19 cellular contexts compared by ENCODE assay signal in the genomic region with DNA sequence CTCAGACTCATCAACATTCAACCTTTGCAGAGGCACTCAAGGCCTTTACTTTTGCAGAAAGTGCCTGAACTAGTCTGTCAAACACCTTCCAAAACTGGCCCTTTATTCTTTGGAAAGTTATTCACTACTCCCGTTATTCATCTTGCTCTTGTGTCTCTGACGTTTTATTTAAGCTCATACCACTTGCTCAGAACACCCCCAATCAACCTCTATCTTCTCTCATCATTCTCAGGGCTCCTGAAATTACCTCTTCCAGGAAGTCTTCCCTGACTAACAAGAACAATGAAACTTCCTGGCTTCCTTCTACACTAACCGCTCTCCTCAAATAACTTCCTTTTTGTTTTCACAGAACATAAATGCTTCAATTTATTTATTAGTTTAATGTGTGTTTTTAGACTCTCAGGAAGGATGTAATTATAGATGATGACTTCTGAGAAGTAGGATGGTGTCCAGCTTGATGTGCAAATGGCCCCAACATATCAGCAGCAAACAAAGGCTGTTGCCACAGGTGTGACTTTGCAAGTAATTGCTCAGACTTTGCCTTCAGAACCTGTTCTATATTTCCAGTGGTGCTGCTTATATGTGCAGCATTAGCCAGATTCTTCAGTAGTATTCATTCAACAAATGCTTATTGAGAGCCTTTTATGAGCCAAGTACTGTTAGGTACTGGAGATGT. TPM values are rescaled to one million over a fixed set of nuclear protein-coding genes. Genes with fewer than 3 reads are reported as not detected.
DNase-seq lines count a peak whose midpoint lies in the region; ATAC-seq lines count a peak whose summit lies in the region.
"Had no signal": no experiment of that assay in that cellular context is flagged by ENCODE, and none has a peak within 500 bp of the region (broad histone marks: within the 10 kb centered on the region; RNA-seq: fewer than 3 reads in every experiment).

No MANE protein-coding gene starts in this region.

- peaks cover 3% of the 10 kb centered on the region for H3K27me3 Mint-ChIP-seq in activated CD4-positive, alpha-beta T cell treated with anti-CD3 and anti-CD28 coated beads for 36 hours
- H3K27me3 Mint-ChIP-seq in T-helper 1 cell treated with Interleukin-12 subunit alpha and Interleukin-12 subunit beta and Interleukin-4 antibody, amounts not matched to agents 30 μg/mL and 1 μg/mL, for 36 hours (ENCODE audit: low read depth), result peaks cover 12% of the 10 kb centered on the region
- peaks cover 16% of the 10 kb centered on the region for H3K27me3 Mint-ChIP-seq in central memory CD8-positive, alpha-beta T cell
- H3K27me3 Mint-ChIP-seq: stimulated activated memory B cell treated with anti-CD40 and anti-IgM and Interleukin-4, amounts not matched to agents 10 μg/mL and 1 μg/mL and 100 μg/mL, for 72 hours had no signal

- DNase-seq in activated CD4-positive, alpha-beta T cell treated with anti-CD3 and anti-CD28 coated beads for 36 hours, result no peak
- no peak for DNase-seq in activated CD4-positive, alpha-beta T cell treated with anti-CD3 and anti-CD28 coated beads for 4 hours
- DNase-seq in COR-L47 (lab: John Stamatoyannopoulos, UW) (peak; percentile 30), cardiac septum (ENCODE audit: low spot score) (no peak)
- no peak for DNase-seq in central memory CD8-positive, alpha-beta T cell (ENCODE audit: low spot score in 2 of 2)
- DNase-seq: activated CD4-positive, alpha-beta T cell treated with anti-CD3 and anti-CD28 coated beads for 1 hour; aorta; heart left ventricle; left ventricle myocardium superior; NCI-H1092 treated with DMSO at 0.1 percent for 48 hours; NCI-H2107; NCI-H526; retina; T-helper 9 cell; tibial artery had no signal

- peaks cover 19% of the 10 kb centered on the region for H3K36me3 Mint-ChIP-seq in activated CD4-positive, alpha-beta T cell treated with anti-CD3 and anti-CD28 coated beads for 36 hours (ENCODE audit: low read depth)
- peaks cover 17% of the 10 kb centered on the region for H3K36me3 Mint-ChIP-seq in T-helper 1 cell treated with Interleukin-12 subunit alpha and Interleukin-12 subunit beta and Interleukin-4 antibody, amounts not matched to agents 30 μg/mL and 1 μg/mL, for 36 hours (ENCODE audit: low read depth)
- H3K36me3 Mint-ChIP-seq in central memory CD8-positive, alpha-beta T cell (ENCODE audit: insufficient read depth), result peaks cover 2% of the 10 kb centered on the region

- POLR2A ChIA-PET in activated CD4-positive, alpha-beta T cell treated with anti-CD3 and anti-CD28 coated beads for 36 hours (lab: Charles Lee), result interaction anchor here (0.7 to 3.0 kb wide), 7 partner anchors 10 to 296 kb away, joined by 3 to 28 read pairs (median 10); no protein-coding TSS in a partner anchor

- CTCF ChIA-PET in activated CD4-positive, alpha-beta T cell treated with anti-CD3 and anti-CD28 coated beads for 36 hours (lab: Charles Lee), result interaction anchor here (0.9 to 2.8 kb wide), 12 partner anchors 8 to 59 kb away, joined by 3 to 10 read pairs (median 5); no protein-coding TSS in a partner anchor

- H3K4me1 Mint-ChIP-seq in activated CD4-positive, alpha-beta T cell treated with anti-CD3 and anti-CD28 coated beads for 36 hours, result peaks cover 52% of the 10 kb centered on the region
- H3K4me1 Mint-ChIP-seq in T-helper 1 cell treated with Interleukin-12 subunit alpha and Interleukin-12 subunit beta and Interleukin-4 antibody, amounts not matched to agents 30 μg/mL and 1 μg/mL, for 36 hours (ENCODE audit: low read depth), result peaks cover 44% of the 10 kb centered on the region
- H3K4me1 Mint-ChIP-seq in central memory CD8-positive, alpha-beta T cell, result peaks cover 18% of the 10 kb centered on the region

- intact Hi-C loops in activated CD4-positive, alpha-beta T cell treated with anti-CD3 and anti-CD28 coated beads for 36 hours (cut with DNase I, micrococcal nuclease), result loop anchor here (2.0 kb wide), 2 partner anchors 18 to 30 kb away; no protein-coding TSS in a partner anchor
- intact Hi-C loops in cardiac septum (cut with DNase I), result no loop called here

- H3K4me3 Mint-ChIP-seq in activated CD4-positive, alpha-beta T cell treated with anti-CD3 and anti-CD28 coated beads for 36 hours, result no peak overlapping the region
- H3K4me3 Mint-ChIP-seq in T-helper 1 cell treated with Interleukin-12 subunit alpha and Interleukin-12 subunit beta and Interleukin-4 antibody, amounts not matched to agents 30 μg/mL and 1 μg/mL, for 36 hours, result peak overlapping the region; percentile 32
- no peak overlapping the region for H3K4me3 Mint-ChIP-seq in central memory CD8-positive, alpha-beta T cell
- H3K4me3 Mint-ChIP-seq: stimulated activated memory B cell treated with anti-CD40 and anti-IgM and Interleukin-4, amounts not matched to agents 10 μg/mL and 1 μg/mL and 100 μg/mL, for 72 hours had no signal

- H3K27ac Mint-ChIP-seq in activated CD4-positive, alpha-beta T cell treated with anti-CD3 and anti-CD28 coated beads for 36 hours, result peak overlapping the region; percentile 68
- peak overlapping the region; percentile 81 for H3K27ac Mint-ChIP-seq in T-helper 1 cell treated with Interleukin-12 subunit alpha and Interleukin-12 subunit beta and Interleukin-4 antibody, amounts not matched to agents 30 μg/mL and 1 μg/mL, for 36 hours
- peak overlapping the region; percentile 3 for H3K27ac Mint-ChIP-seq in central memory CD8-positive, alpha-beta T cell (ENCODE audit: low read depth)
- H3K27ac Mint-ChIP-seq: stimulated activated memory B cell treated with anti-CD40 and anti-IgM and Interleukin-4, amounts not matched to agents 10 μg/mL and 1 μg/mL and 100 μg/mL, for 72 hours had no signal

- ATAC-seq in activated CD4-positive, alpha-beta T cell treated with anti-CD3 and anti-CD28 coated beads for 36 hours, result peak; percentile 49
- no peak for ATAC-seq in central memory CD8-positive, alpha-beta T cell (replicated peaks; ENCODE audit: extremely low read depth, poor library complexity, severe bottlenecking)
- ATAC-seq in HG02938 (IDR thresholded peaks at IDR 0.05; ENCODE audit: unreplicated experiment) (no peak), HG03095 (IDR thresholded peaks at IDR 0.05; ENCODE audit: unreplicated experiment) (no peak)
- ATAC-seq: heart left ventricle, left ventricle myocardium superior had no signal

- peaks cover 6% of the 10 kb centered on the region for H3K9me3 Mint-ChIP-seq in activated CD4-positive, alpha-beta T cell treated with anti-CD3 and anti-CD28 coated beads for 36 hours (ENCODE audit: low read depth)
- H3K9me3 Mint-ChIP-seq in T-helper 1 cell treated with Interleukin-12 subunit alpha and Interleukin-12 subunit beta and Interleukin-4 antibody, amounts not matched to agents 30 μg/mL and 1 μg/mL, for 36 hours, result peaks cover 15% of the 10 kb centered on the region
- no peaks in the 10 kb centered on the region for H3K9me3 Mint-ChIP-seq in central memory CD8-positive, alpha-beta T cell
- H3K9me3 Mint-ChIP-seq: stimulated activated memory B cell treated with anti-CD40 and anti-IgM and Interleukin-4, amounts not matched to agents 10 μg/mL and 1 μg/mL and 100 μg/mL, for 72 hours had no signal

RNA-seq across cellular contexts. Expression of gene BATF3, which starts 22.8 kb away (rescaled TPM):
- 100 to 1,000 TPM; 129 to 149 TPM for total RNA-seq in activated CD4-positive, alpha-beta T cell treated with anti-CD3 and anti-CD28 coated beads for 36 hours
- 1.9 TPM for total RNA-seq in cardiac septum

Comparison
In these comparisons a context has a peak if more than half of its experiments do, and no peak if none do; other contexts are left out.
1. H3K27ac Mint-ChIP-seq: peak in every context shown above with its lines; median percentile 81 in T-helper 1 cell treated with Interleukin-12 subunit alpha and Interleukin-12 subunit beta and Interleukin-4 antibody, amounts not matched to agents 30 μg/mL and 1 μg/mL, for 36 hours; 68 in activated CD4-positive, alpha-beta T cell treated with anti-CD3 and anti-CD28 coated beads for 36 hours; 3 in central memory CD8-positive, alpha-beta T cell.
2. RNA of gene BATF3, which starts 22.8 kb away (total RNA-seq): 129 to 149 TPM in activated CD4-positive, alpha-beta T cell treated with anti-CD3 and anti-CD28 coated beads for 36 hours; 1.9 TPM in cardiac septum (single experiment); every median in the first group is over 10 times any median in the second.